ENCODE assay signal across 9 cellular contexts in genomic region chr12:15152456-15152855, GRCh38.
DNase-seq lines count a peak whose midpoint lies in the region; ATAC-seq and TF ChIP-seq lines count a peak whose summit lies in the region.
"Had no signal": no experiment of that assay in that cellular context is flagged by ENCODE, and none has a peak within 500 bp of the region (broad histone marks: within the 10 kb centered on the region; RNA-seq: fewer than 3 reads in every experiment).

No MANE protein-coding gene starts in this region.

- peak overlapping the region in 1 of 2 experiments; percentile 12 for H2BK12ac ChIP-seq in mesenchymal stem cell (ENCODE audit: low read length in 2 of 2)

- H3K4me3 Mint-ChIP-seq in endodermal cell: no peak overlapping the region

- no peak overlapping the region for H3K27ac Mint-ChIP-seq in endodermal cell

- no peaks in the 10 kb centered on the region for H3K27me3 Mint-ChIP-seq in endodermal cell (ENCODE audit: insufficient read depth)

- no peak overlapping the region for H2AFZ ChIP-seq in mesenchymal stem cell (ENCODE audit: low read depth, low read length)

- no peak overlapping the region for H2BK15ac ChIP-seq in mesenchymal stem cell (ENCODE audit: low read depth, poor library complexity, severe bottlenecking)

- H4K91ac ChIP-seq in mesenchymal stem cell (ENCODE audit: low read length): no peak overlapping the region

- H3K18ac ChIP-seq in mesenchymal stem cell (ENCODE audit: low read depth in 1 of 2, low read length in 2 of 2): peak overlapping the region in 1 of 2 experiments; percentile 37

- no peaks in the 10 kb centered on the region for H3K27me3 ChIP-seq in endodermal cell (ENCODE audit: control insufficient read depth, insufficient read depth, low read length, poor library complexity, severe bottlenecking)
- H3K27me3 ChIP-seq in mesenchymal stem cell (ENCODE audit: control insufficient read depth in 1 of 2, insufficient read depth in 1 of 2, low read length in 2 of 2): peaks cover 0 to 4% of the 10 kb centered on the region in 2 experiments
- no peaks in the 10 kb centered on the region for H3K27me3 ChIP-seq in transverse colon

- no peaks in the 10 kb centered on the region for H3K36me3 ChIP-seq in endodermal cell (ENCODE audit: control insufficient read depth, insufficient read depth, low read length)
- H3K36me3 ChIP-seq in mesenchymal stem cell (ENCODE audit: control insufficient read depth in 1 of 2, insufficient read depth in 2 of 2, low read depth in 1 of 2, low read length in 2 of 2): no peaks in the 10 kb centered on the region
- no peaks in the 10 kb centered on the region for H3K36me3 ChIP-seq in transverse colon

- no peaks in the 10 kb centered on the region for H3K36me3 Mint-ChIP-seq in endodermal cell (ENCODE audit: low read depth)

- 83 to 95% methylated on average over 1 of the region's 1 CpG for WGBS in endodermal cell (ENCODE audit: insufficient coverage in 1 of 2, insufficient read length in 1 of 2), 2 experiments
- 71% methylated on average over 1 of the region's 1 CpG for WGBS in mesenchymal stem cell
- 56 to 67% methylated on average over 1 of the region's 1 CpG for WGBS in transverse colon (ENCODE audit: low coverage in 1 of 2), 2 donors

- H3K9me3 ChIP-seq in endodermal cell (ENCODE audit: control insufficient read depth, low read length) (no peaks in the 10 kb centered on the region), mesenchymal stem cell (ENCODE audit: control insufficient read depth, low read length) (no peaks in the 10 kb centered on the region), transverse colon (no peaks in the 10 kb centered on the region)

- H2BK5ac ChIP-seq in mesenchymal stem cell (ENCODE audit: low read depth, low read length, poor library complexity, severe bottlenecking): no peak overlapping the region

- H3K4me1 Mint-ChIP-seq in endodermal cell: peaks cover 35% of the 10 kb centered on the region

- intact Hi-C loops in transverse colon (cut with DNase I; ENCODE audit: low total_unique reads): loop anchor here (2.0 to 5.0 kb wide), 2 partner anchors 28 to 70 kb away; partner anchors contain the start of gene RERG

- DNase-seq in NCI-H69 (lab: John Stamatoyannopoulos, UW): peak; percentile 32
- DNase-seq in endodermal cell: no peak
- peak; percentile 42 for DNase-seq in mesenchymal stem cell
- DNase-seq in transverse colon: no peak
- no peak for DNase-seq in SKM-1 (lab: John Stamatoyannopoulos, UW; ENCODE audit: unreplicated experiment)
- DNase-seq in NCI-H2196 (lab: John Stamatoyannopoulos, UW; ENCODE audit: unreplicated experiment): no peak
- DNase-seq: occipital lobe, SW 1271 had no signal

- H3K4me2 ChIP-seq in mesenchymal stem cell (ENCODE audit: low read length, poor library complexity, severe bottlenecking): no peak overlapping the region

- no peak overlapping the region for H3K9ac ChIP-seq in endodermal cell (ENCODE audit: extremely low read depth, low read length, poor library complexity, severe bottlenecking)
- peak overlapping the region; percentile 23 for H3K9ac ChIP-seq in mesenchymal stem cell (ENCODE audit: low read length)

- H2AK5ac ChIP-seq in mesenchymal stem cell (ENCODE audit: low read length, severe bottlenecking): no peak overlapping the region

- no peak overlapping the region for H3K4ac ChIP-seq in mesenchymal stem cell (ENCODE audit: low read depth in 1 of 2, low read length in 2 of 2)

- peaks cover 5% of the 10 kb centered on the region for H3K4me1 ChIP-seq in endodermal cell (ENCODE audit: control insufficient read depth, insufficient read depth, low read length)
- H3K4me1 ChIP-seq in mesenchymal stem cell (ENCODE audit: control insufficient read depth, insufficient read depth, low read depth, low read length): no peaks in the 10 kb centered on the region
- H3K4me1 ChIP-seq in transverse colon: peaks cover 7 to 48% (median 19%) of the 10 kb centered on the region in 4 donors

- in situ Hi-C loops in transverse colon (cut with MboI; ENCODE audit: low pct_ligation_motif_present in 1 of 4, low pct_unique_long_range_greater_than_20kb in 1 of 4, low sequenced_read_pairs in 3 of 4): no loop called here

- no peaks in the 10 kb centered on the region for H3K9me3 Mint-ChIP-seq in endodermal cell

- H3K14ac ChIP-seq in mesenchymal stem cell (ENCODE audit: low read length in 2 of 2): no peak overlapping the region

- no peak overlapping the region for H3K4me3 ChIP-seq in endodermal cell (ENCODE audit: low read length)
- H3K4me3 ChIP-seq in mesenchymal stem cell (ENCODE audit: insufficient read depth in 1 of 2, low read depth in 1 of 2, low read length in 2 of 2): no peak overlapping the region
- H3K4me3 ChIP-seq in transverse colon: no peak overlapping the region

- TF ChIP-seq EP300 in transverse colon (IDR thresholded peaks at IDR 0.05; ENCODE audit: low read depth): no peak

- no peak for ATAC-seq in GM18505 (IDR thresholded peaks at IDR 0.05; ENCODE audit: unreplicated experiment)

- H3K79me1 ChIP-seq in mesenchymal stem cell (replicated peaks; ENCODE audit: low read length, poor library complexity, severe bottlenecking): no peaks in the 10 kb centered on the region

- peak; percentile 55 for TF ChIP-seq CTCF in endodermal cell (conservative IDR thresholded peaks at IDR 0.05)
- TF ChIP-seq CTCF in transverse colon (IDR thresholded peaks at IDR 0.05): peak in 2 of 5 experiments; percentile 17 to 30

- no peak overlapping the region for H4K8ac ChIP-seq in mesenchymal stem cell (ENCODE audit: low read length)

- H3K23ac ChIP-seq in mesenchymal stem cell (ENCODE audit: low read length in 2 of 2): no peak overlapping the region

- TF ChIP-seq POLR2A in transverse colon (IDR thresholded peaks at IDR 0.05) (no peak), GM18505 (IDR thresholded peaks at IDR 0.05; ENCODE audit: borderline replicate concordance, extremely low read depth, insufficient read depth, insufficient read length) (no peak)

- no peak overlapping the region for H2BK120ac ChIP-seq in mesenchymal stem cell (ENCODE audit: low read depth, low read length)

- no peak overlapping the region for H3K27ac ChIP-seq in endodermal cell (ENCODE audit: low read depth, low read length)
- H3K27ac ChIP-seq in mesenchymal stem cell (ENCODE audit: low read length, poor library complexity, severe bottlenecking): peak overlapping the region; percentile 0
- peak overlapping the region; percentile 54 to 64 (median 60) for H3K27ac ChIP-seq in transverse colon

Comparison
In these comparisons a context has a peak if more than half of its experiments do, and no peak if none do; other contexts are left out.
1. DNase-seq: peak in NCI-H69 (single experiment) and mesenchymal stem cell (single experiment); none in endodermal cell (single experiment), transverse colon (single experiment), SKM-1 (single experiment) and NCI-H2196 (single experiment).